Comparison of ENCODE assay signal across 8 cellular contexts in genomic region chr2:74472945-74473258, GRCh38. TPM values are rescaled to one million over a fixed set of nuclear protein-coding genes. Genes with fewer than 3 reads are reported as not detected.
DNase-seq lines count a peak whose midpoint lies in the region; ATAC-seq and TF ChIP-seq lines count a peak whose summit lies in the region.

No MANE protein-coding gene starts in this region.

- no peaks in the 10 kb centered on the region for H3K9me3 ChIP-seq in DOHH2 (ENCODE audit: control insufficient read depth, insufficient read depth, low read length)
- no peaks in the 10 kb centered on the region for H3K9me3 ChIP-seq in OCI-LY3 (ENCODE audit: insufficient read depth, low read length)
- no peaks in the 10 kb centered on the region for H3K9me3 ChIP-seq in osteoblast (ENCODE audit: low read depth, low read length)

- TF ChIP-seq CTCF in DOHH2 (IDR thresholded peaks at IDR 0.05; ENCODE audit: low read depth, low read length, poor library complexity, severe bottlenecking) = no peak
- no peak for TF ChIP-seq CTCF in OCI-LY3 (IDR thresholded peaks at IDR 0.05; ENCODE audit: low read depth, low read length)
- TF ChIP-seq CTCF in epithelial cell of proximal tubule (conservative IDR thresholded peaks at IDR 0.05; ENCODE audit: low read depth, low read length) = no peak
- no peak for TF ChIP-seq CTCF in osteoblast (IDR thresholded peaks at IDR 0.05; ENCODE audit: extremely low read depth, low read depth, low read length)

- H4K20me1 ChIP-seq in DOHH2 (ENCODE audit: control insufficient read depth, insufficient read depth, low read depth, low read length) (0 out of 2 replicates have a peak, but pooled peaks cover 3% of the 10 kb centered on the region), OCI-LY3 (ENCODE audit: insufficient read depth, low read length) (no peaks in the 10 kb centered on the region), osteoblast (ENCODE audit: insufficient read depth, low read length) (no peaks in the 10 kb centered on the region)

- H3K9ac ChIP-seq in OCI-LY3 (ENCODE audit: low read length) = peak overlapping the region; percentile 81

- in situ Hi-C loops in KBM-7 (cut with MboI; ENCODE audit: low pct_unique_long_range_greater_than_20kb, low sequenced_read_pairs) = no loop called here

- no peak for ATAC-seq in GM18502 (IDR thresholded peaks at IDR 0.05; ENCODE audit: poor library complexity, unreplicated experiment)

- no peaks in the 10 kb centered on the region for H3K9me2 ChIP-seq in DOHH2 (replicated peaks; ENCODE audit: control insufficient read depth, low read length)

- H3K4me3 ChIP-seq in DOHH2 (ENCODE audit: low read length) = peak overlapping the region; percentile 97
- peak overlapping the region; percentile 81 for H3K4me3 ChIP-seq in OCI-LY3 (ENCODE audit: low read length)
- peak overlapping the region; percentile 72 for H3K4me3 ChIP-seq in epithelial cell of proximal tubule (ENCODE audit: low read depth, low read length)
- H3K4me3 ChIP-seq in osteoblast (ENCODE audit: insufficient read depth, low read length) = peak overlapping the region; percentile 81

- DNase-seq in epithelial cell of proximal tubule (ENCODE audit: low read depth) (no peak), osteoblast (ENCODE audit: insufficient read length, low spot score, missing footprints) (no peak), COLO829 (ENCODE audit: low spot score) (no peak), T1000 (lab: John Stamatoyannopoulos, UW) (no peak), KBM-7 (no peak)

- peaks cover 35% of the 10 kb centered on the region for H3K36me3 ChIP-seq in DOHH2 (ENCODE audit: control insufficient read depth, low read length)
- peaks cover 20% of the 10 kb centered on the region for H3K36me3 ChIP-seq in OCI-LY3 (replicated peaks; ENCODE audit: low read depth, low read length)
- peaks cover 18% of the 10 kb centered on the region for H3K36me3 ChIP-seq in osteoblast (ENCODE audit: insufficient read depth, low read length)

- H3K79me2 ChIP-seq in DOHH2 (ENCODE audit: control insufficient read depth, low read length) (peaks cover 20% of the 10 kb centered on the region), OCI-LY3 (ENCODE audit: low read length) (peaks cover 10% of the 10 kb centered on the region), osteoblast (ENCODE audit: insufficient read depth, low read length) (peaks cover 3% of the 10 kb centered on the region)

- peak overlapping the region; percentile 79 for H3K4me2 ChIP-seq in DOHH2 (ENCODE audit: low read length)
- H3K4me2 ChIP-seq in OCI-LY3 (ENCODE audit: low read length) = peak overlapping the region; percentile 80
- H3K4me2 ChIP-seq in osteoblast (ENCODE audit: insufficient read depth, low read length) = peak overlapping the region; percentile 90

- H3K27me3 ChIP-seq in DOHH2 (ENCODE audit: control insufficient read depth, low read length) = no peaks in the 10 kb centered on the region
- no peaks in the 10 kb centered on the region for H3K27me3 ChIP-seq in OCI-LY3 (ENCODE audit: low read depth, low read length)
- H3K27me3 ChIP-seq in osteoblast (ENCODE audit: insufficient read depth, low read length) = no peaks in the 10 kb centered on the region

- H3K4me1 ChIP-seq in DOHH2 (ENCODE audit: control insufficient read depth, low read length) (peaks cover 16% of the 10 kb centered on the region), OCI-LY3 (ENCODE audit: low read length) (peaks cover 11% of the 10 kb centered on the region), osteoblast (ENCODE audit: insufficient read depth, low read length) (peaks cover 14% of the 10 kb centered on the region)

- H3K27ac ChIP-seq in DOHH2 (ENCODE audit: low read depth, low read length) = peak overlapping the region; percentile 83
- peak overlapping the region; percentile 84 for H3K27ac ChIP-seq in OCI-LY3 (ENCODE audit: low read length)
- H3K27ac ChIP-seq in osteoblast (ENCODE audit: low read depth, low read length) = peak overlapping the region; percentile 70

- peaks cover 11% of the 10 kb centered on the region for H3F3A ChIP-seq in DOHH2 (ENCODE audit: control insufficient read depth, insufficient read depth)

- H2AFZ ChIP-seq in OCI-LY3 (ENCODE audit: low read depth, low read length) (peak overlapping the region; percentile 12; the same call in 1 of the 2 replicates), osteoblast (ENCODE audit: low read length) (peak overlapping the region; percentile 96)

RNA-seq across cellular contexts. Expression of gene MRPL53, which starts 0.4 kb away (rescaled TPM):
- 34.2 and 61.1 TPM in 2 replicates for total RNA-seq in epithelial cell of proximal tubule
- total RNA-seq in osteoblast = 18.0 and 23.5 TPM in 2 replicates

RNA-seq across cellular contexts. Expression of gene MOGS, which starts 7.7 kb away (rescaled TPM):
- total RNA-seq in epithelial cell of proximal tubule = 63.1 and 83.1 TPM in 2 replicates
- 33.3 and 35.9 TPM in 2 replicates for total RNA-seq in osteoblast

RNA-seq across cellular contexts. Expression of gene CCDC142, which starts 9.9 kb away (rescaled TPM):
- total RNA-seq in epithelial cell of proximal tubule (3.9 and 5.8 TPM in 2 replicates), osteoblast (32.4 and 32.6 TPM in 2 replicates)

RNA-seq across cellular contexts. Expression of gene TTC31, which starts 10.0 kb away (rescaled TPM):
- total RNA-seq in epithelial cell of proximal tubule (13.5 and 20.9 TPM in 2 replicates), osteoblast (17.0 and 18.3 TPM in 2 replicates)

RNA-seq across cellular contexts. Expression of gene WBP1, which starts 14.7 kb away (rescaled TPM):
- 36.2 and 84.3 TPM in 2 replicates for total RNA-seq in epithelial cell of proximal tubule
- 35.5 and 35.7 TPM in 2 replicates for total RNA-seq in osteoblast
